Comparison of ENCODE assay signal across 1 cellular context in genomic region chr20:56409946-56410345, GRCh38.
TF ChIP-seq lines count a peak whose summit lies in the region.

No MANE protein-coding gene starts in this region.

TF ChIP-seq in K562, 482 proteins besides CTCF, POLR2A, EP300 and RAD21:
- TF ChIP-seq CEBPG (CRISPR knock-in tag; IDR thresholded peaks at IDR 0.05) (no peak), CEBPG (tag; conservative IDR thresholded peaks at IDR 0.05 in 1 of 2, IDR thresholded peaks at IDR 0.05 in 1 of 2) (0 out of 4 replicates have a peak, but pooled peaks of 1 of the 2 experiments have one; percentile 2), ZNF311 (CRISPR knock-in tag; IDR thresholded peaks at IDR 0.05) (no peak)
